In genomic region chr10:60901561-60902235, GRCh38 we compare ENCODE assay signal across 11 cellular contexts. TPM values are rescaled to one million over a fixed set of nuclear protein-coding genes. Genes with fewer than 3 reads are reported as not detected.
DNase-seq lines count a peak whose midpoint lies in the region; ATAC-seq, FAIRE-seq and TF ChIP-seq lines count a peak whose summit lies in the region.
"Had no signal": no experiment of that assay in that cellular context is flagged by ENCODE, and none has a peak within 500 bp of the region (broad histone marks: within the 10 kb centered on the region; RNA-seq: fewer than 3 reads in every experiment).

No MANE protein-coding gene starts in this region.

- H3K36me3 ChIP-seq in H1 (ENCODE audit: control insufficient read depth in 2 of 4, insufficient read depth in 4 of 4, low read length in 3 of 4) (no peaks in the 10 kb centered on the region; a peak in 2 of 8 replicates), trophoblast cell (ENCODE audit: control insufficient read depth in 1 of 2, insufficient read depth in 2 of 2, low read length in 2 of 2) (peaks cover 3 to 8% of the 10 kb centered on the region in 2 experiments)
- H3K36me3 ChIP-seq: uterus had no signal

- H3K9me3 ChIP-seq in H1 (ENCODE audit: insufficient read depth in 2 of 2, low read depth in 1 of 2, low read length in 1 of 2) (peaks cover 0 to 4% of the 10 kb centered on the region in 2 experiments; a peak in 2 of 4 replicates), trophoblast cell (ENCODE audit: insufficient read depth, low read depth, low read length) (peaks cover under 1% of the 10 kb centered on the region)
- H3K9me3 ChIP-seq: uterus had no signal

- H3K18ac ChIP-seq in H1 (ENCODE audit: extremely low read depth, low read length) (no peak overlapping the region), trophoblast cell (ENCODE audit: low read length) (no peak overlapping the region)

- no peak overlapping the region for H3K27ac ChIP-seq in H1 (ENCODE audit: low read depth, low read length)
- H3K27ac ChIP-seq in trophoblast cell (ENCODE audit: low read depth, low read length): no peak overlapping the region
- H3K27ac ChIP-seq: uterus had no signal

- H3K4me1 ChIP-seq in H1 (replicated peaks in 1 of 4; ENCODE audit: control insufficient read depth in 3 of 4, insufficient read depth in 4 of 4, low read length in 3 of 4) (no peaks in the 10 kb centered on the region), trophoblast cell (ENCODE audit: control insufficient read depth in 1 of 2, insufficient read depth in 2 of 2, low read length in 2 of 2) (no peaks in the 10 kb centered on the region)
- H3K4me1 ChIP-seq: uterus had no signal

- H3K4me3 ChIP-seq in H1 (ENCODE audit: extremely low read depth in 1 of 4, insufficient read depth in 2 of 4, low read depth in 3 of 4, low read length in 4 of 4) (no peak overlapping the region), trophoblast cell (ENCODE audit: low read depth, low read length) (no peak overlapping the region)
- H3K4me3 ChIP-seq: uterus had no signal

- no peaks in the 10 kb centered on the region for H3K23me2 ChIP-seq in H1 (ENCODE audit: low read depth, low read length)

- no peak overlapping the region for H3K23ac ChIP-seq in H1 (ENCODE audit: insufficient read length)
- H3K23ac ChIP-seq in trophoblast cell (ENCODE audit: low read length): no peak overlapping the region

- no peak for TF ChIP-seq EP300 in H1 (IDR thresholded peaks at IDR 0.05; ENCODE audit: borderline replicate concordance in 1 of 2, low read depth in 2 of 2, low read length in 2 of 2)

- no peak overlapping the region for H4K91ac ChIP-seq in H1 (replicated peaks; ENCODE audit: insufficient read length, low read length)
- H4K91ac ChIP-seq in trophoblast cell (ENCODE audit: low read depth, low read length): no peak overlapping the region

- H4K5ac ChIP-seq in H1 (ENCODE audit: insufficient read length, low read depth, low read length): no peak overlapping the region

- no peak overlapping the region; a peak in 2 of 7 replicates for H3K9ac ChIP-seq in H1 (replicated peaks in 1 of 4; ENCODE audit: extremely low read depth in 1 of 4, low read depth in 3 of 4, low read length in 3 of 4)
- no peak overlapping the region for H3K9ac ChIP-seq in trophoblast cell (ENCODE audit: low read length)

- H2AK5ac ChIP-seq in H1 (ENCODE audit: low read depth, low read length) (no peak overlapping the region), trophoblast cell (ENCODE audit: low read length) (no peak overlapping the region)

- H3K4me2 ChIP-seq in H1 (ENCODE audit: insufficient read depth in 1 of 2, low read depth in 2 of 2, low read length in 2 of 2): no peak overlapping the region
- H3K4me2 ChIP-seq in trophoblast cell (ENCODE audit: low read length): no peak overlapping the region

- H3K4ac ChIP-seq in H1 (replicated peaks; ENCODE audit: insufficient read length, low read depth, low read length): no peak overlapping the region
- no peak overlapping the region for H3K4ac ChIP-seq in trophoblast cell (ENCODE audit: low read depth, low read length)

- H2BK15ac ChIP-seq in H1 (ENCODE audit: low read length): no peak overlapping the region

- H2BK20ac ChIP-seq in H1 (ENCODE audit: low read length): no peak overlapping the region

- WGBS in H1 (ENCODE audit: extremely low coverage in 1 of 2, insufficient coverage in 1 of 2, insufficient read length in 1 of 2, insufficient replicate concordance in 2 of 2, low coverage in 1 of 2, low lambda C conversion rate in 2 of 2, missing lambda C conversion rate in 1 of 2), 2 experiments: 93% methylated on average over 6 of the region's 6 CpGs; no CpG with 5 or more reads in 1 of the 2 experiments
- WGBS in trophoblast cell (ENCODE audit: extremely low coverage, insufficient coverage, insufficient read length): no CpG with 5 or more reads among the region's 6 CpGs

- CTCF ChIA-PET in H1 (lab: Charles Lee; ENCODE audit: partially characterized antibody): interaction anchor here (1.1 kb wide), 1 partner anchor 12 kb away, joined by 3 read pairs; no protein-coding TSS in a partner anchor

- no peak overlapping the region for H4K12ac ChIP-seq in trophoblast cell (ENCODE audit: low read depth, low read length)

- no peak for TF ChIP-seq RAD21 in H1 (IDR thresholded peaks at IDR 0.05 in 1 of 2, conservative IDR thresholded peaks at IDR 0.05 in 1 of 2; ENCODE audit: low read depth in 2 of 2, low read length in 2 of 2)

- H3K79me2 ChIP-seq in H1 (ENCODE audit: control insufficient read depth in 1 of 2, insufficient read depth in 2 of 2, low read length in 2 of 2) (no peaks in the 10 kb centered on the region), trophoblast cell (ENCODE audit: control insufficient read depth, insufficient read depth, low read length, poor library complexity) (no peaks in the 10 kb centered on the region)

- H2BK120ac ChIP-seq in H1 (replicated peaks; ENCODE audit: low read depth, low read length) (no peak overlapping the region), trophoblast cell (ENCODE audit: insufficient read depth, low read length, poor library complexity) (no peak overlapping the region)

- no peak for TF ChIP-seq CTCF in H1 (IDR thresholded peaks at IDR 0.05; ENCODE audit: control extremely low read depth in 1 of 3, insufficient read depth in 1 of 3, low read depth in 1 of 3, low read length in 3 of 3)

- H3K27me3 ChIP-seq in H1 (replicated peaks in 1 of 4; ENCODE audit: control insufficient read depth in 3 of 4, extremely low read depth in 1 of 4, insufficient read depth in 3 of 4, low read length in 3 of 4): no peaks in the 10 kb centered on the region
- no peaks in the 10 kb centered on the region for H3K27me3 ChIP-seq in trophoblast cell (ENCODE audit: insufficient read depth, low read length)
- H3K27me3 ChIP-seq: uterus had no signal

- H3K56ac ChIP-seq in H1 (replicated peaks; ENCODE audit: insufficient read length, low read depth, low read length): no peak overlapping the region

- DNase-seq in C1 segment of cervical spinal cord (lab: John Stamatoyannopoulos, UW) (peak in 11 of 14 donors; percentile 16 to 77 (median 66)), NCI-H2029 (lab: John Stamatoyannopoulos, UW) (peak; percentile 27), H1 (ENCODE audit: low read depth in 1 of 2, low spot score in 2 of 2) (no peak), midbrain (lab: John Stamatoyannopoulos, UW) (peak; percentile 50), SHP77 (lab: John Stamatoyannopoulos, UW) (no peak), trophoblast cell (no peak), AG08395 (ENCODE audit: low spot score) (no peak)
- DNase-seq: activated CD4-positive, alpha-beta T cell treated with anti-CD3 and anti-CD28 coated beads for 48 hours; activated gamma-delta T cell treated with Interleukin-2 at 50 U/mL for 16 hours; uterus had no signal

- H4K8ac ChIP-seq in H1 (ENCODE audit: extremely low read depth, insufficient read depth, low read length) (peak overlapping the region; percentile 35; the same call in 1 of the 2 replicates), trophoblast cell (ENCODE audit: low read depth, low read length) (no peak overlapping the region)

- ATAC-seq in activated CD4-positive, CD25-positive, alpha-beta regulatory T cell treated with anti-CD3 and anti-CD28 coated beads, Interleukin-2, amount 50 U/mL, for 24 hours: no peak

- no peak for TF ChIP-seq POLR2A in H1 (IDR thresholded peaks at IDR 0.05; ENCODE audit: control extremely low read depth in 1 of 2, low read depth in 2 of 2, low read length in 2 of 2)

- H2AFZ ChIP-seq in H1 (ENCODE audit: low read length) (no peak overlapping the region), trophoblast cell (ENCODE audit: insufficient read depth, low read length, poor library complexity) (no peak overlapping the region)

- H3K79me1 ChIP-seq in H1 (ENCODE audit: low read depth, low read length): no peaks in the 10 kb centered on the region
- H3K79me1 ChIP-seq in trophoblast cell (ENCODE audit: low read length): no peaks in the 10 kb centered on the region

- H4K20me1 ChIP-seq in H1 (replicated peaks in 1 of 2; ENCODE audit: control insufficient read depth in 1 of 2, insufficient read depth in 2 of 2, low read length in 2 of 2): no peaks in the 10 kb centered on the region

- no peak overlapping the region for H2BK12ac ChIP-seq in H1 (ENCODE audit: low read depth, low read length)
- H2BK12ac ChIP-seq in trophoblast cell (ENCODE audit: low read length): no peak overlapping the region

- H3K14ac ChIP-seq in H1 (ENCODE audit: insufficient read length) (no peak overlapping the region), trophoblast cell (ENCODE audit: low read length) (no peak overlapping the region)

- no peak overlapping the region for H2BK5ac ChIP-seq in H1 (ENCODE audit: low read depth, low read length)
- H2BK5ac ChIP-seq in trophoblast cell (ENCODE audit: low read depth, low read length, poor library complexity): no peak overlapping the region

- no peak for FAIRE-seq in H1 (lab: Jason Lieb, UNC)

- POLR2A ChIA-PET in H1 (lab: Charles Lee; ENCODE audit: partially characterized antibody): interaction anchor here (1.0 kb wide), 1 partner anchor 42 kb away, joined by 3 read pairs; the partner anchor contains the start of gene RHOBTB1

TF ChIP-seq in H1, 55 proteins besides CTCF, POLR2A, EP300 and RAD21 (continues in another document):
- TF ChIP-seq EGR1 (IDR thresholded peaks at IDR 0.05; ENCODE audit: borderline replicate concordance, low read depth, low read length) (no peak), GABPA (IDR thresholded peaks at IDR 0.05; ENCODE audit: borderline replicate concordance, insufficient read depth, low read length) (no peak), POU5F1 (IDR thresholded peaks at IDR 0.05; ENCODE audit: low read depth, low read length) (no peak), ASH2L (IDR thresholded peaks at IDR 0.05; ENCODE audit: low read length) (no peak), KDM5A (IDR thresholded peaks at IDR 0.05; ENCODE audit: low read length) (no peak), SP2 (IDR thresholded peaks at IDR 0.05; ENCODE audit: low read length) (no peak), POLR2AphosphoS5 (IDR thresholded peaks at IDR 0.05; ENCODE audit: low read depth, low read length) (no peak), CTBP2 (IDR thresholded peaks at IDR 0.05; ENCODE audit: borderline replicate concordance, insufficient read depth, insufficient read length, low read length) (no peak), CHD1 (IDR thresholded peaks at IDR 0.05; ENCODE audit: low read depth, low read length) (no peak)

RNA-seq across cellular contexts. Expression of gene RHOBTB1, which starts 42.3 kb away (rescaled TPM):
- 7.4 and 9.3 TPM in 2 replicates for total RNA-seq in H1 (2021; fragmentation: NEBNext Ultra II Directional; extraction: Animal tissue kit (Norgen Biotek cat#: 25700))
- polyA plus RNA-seq in H1 (2011; rRNA removed): 4.4 and 6.1 TPM in 2 replicates
- 8.0 TPM for polyA plus RNA-seq in H1 (2011; cell fraction: cytosol; rRNA removed)
- polyA plus RNA-seq in H1 (2011; cell fraction: nucleus; rRNA removed): 7.6 TPM
- 5.9 to 9.9 TPM (median 7.1 TPM) in 4 replicates for polyA plus RNA-seq in H1 (2012, experiment 1 of 2)
- 0.43 TPM for polyA plus RNA-seq in H1 (2012, experiment 2 of 2)
- 7.9 TPM for polyA plus RNA-seq in H1 (2013, experiment 1 of 2)
- polyA plus RNA-seq in H1 (2013, experiment 2 of 2): 6.7 TPM
- polyA minus RNA-seq in H1 (2011; rRNA and poly(A)+ RNA removed): 10.1 and 10.7 TPM in 2 replicates
- polyA minus RNA-seq in H1 (2011; cell fraction: cytosol; rRNA and poly(A)+ RNA removed): 5.5 TPM
- 8.5 TPM for polyA minus RNA-seq in H1 (2011; cell fraction: nucleus; rRNA and poly(A)+ RNA removed)
- polyA plus RNA-seq in trophoblast cell (2013): 133 and 142 TPM in 2 replicates

Comparison
In these comparisons a context has a peak if more than half of its experiments do, and no peak if none do; other contexts are left out.
1. DNase-seq: peak in C1 segment of cervical spinal cord (11 of 14), NCI-H2029 (single experiment) and midbrain (single experiment); none in H1 (0 of 2), SHP77 (0 of 2), trophoblast cell (0 of 2) and AG08395 (single experiment).